ENCODE assay signal across 24 cellular contexts in the genomic region with DNA sequence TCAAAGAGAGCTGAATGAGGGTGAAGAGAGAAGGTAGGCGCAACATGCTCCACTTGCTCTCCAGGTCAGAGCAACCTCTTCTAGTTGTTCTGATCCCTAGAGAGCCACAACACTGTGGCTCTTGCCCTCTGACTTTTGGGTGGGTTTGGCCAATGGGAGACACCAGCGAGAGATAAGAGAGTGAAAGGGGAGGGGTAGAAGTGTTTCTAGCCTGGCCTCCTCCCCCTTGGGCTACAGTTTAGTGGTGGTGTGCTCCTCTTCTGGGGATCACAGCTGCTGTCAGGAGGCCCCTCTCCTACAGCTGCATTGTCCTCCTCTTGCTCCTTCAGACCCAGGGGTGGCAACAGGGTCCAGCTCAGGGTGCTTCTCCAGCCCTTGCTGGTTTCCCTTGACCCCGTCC.
"Had no signal": no experiment of that assay in that cellular context is flagged by ENCODE, and none has a peak within 500 bp of the region (broad histone marks: within the 10 kb centered on the region; RNA-seq: fewer than 3 reads in every experiment).

No MANE protein-coding gene starts in this region.

- H3K4me1 ChIP-seq: colonic mucosa, SJCRH30 had no signal

- DNase-seq: activated CD4-positive, alpha-beta memory T cell treated with anti-CD3 and anti-CD28 coated beads, Interleukin-2, amount 10 ng/mL, durations not matched to agents 7 days and 5 days; activated CD4-positive, alpha-beta T cell treated with anti-CD3 and anti-CD28 coated beads for 36 hours; activated CD4-positive, alpha-beta T cell treated with anti-CD3 and anti-CD28 coated beads, Interleukin-2, amount 50 U/mL, for 1 hour; activated gamma-delta T cell; activated naive CD4-positive, alpha-beta T cell treated with anti-CD3 and anti-CD28 coated beads for 36 hours; activated T-cell treated with anti-CD3 and anti-CD28 coated beads for 4 hours; activated T-cell treated with anti-CD3 and anti-CD28 coated beads, Interleukin-2, amount 50 U/mL, for 48 hours; brain microvascular endothelial cell; KG1; MV-4-11; NCI-H1417 treated with DMSO at 0.1 percent for 48 hours; NCI-H2227 treated with DMSO at 0.1 percent for 48 hours; NCI-H526 treated with DMSO at 0.1 percent for 48 hours; Right ventricle myocardium superior; RPMI8226; SK-N-SH; T-helper 1 cell; WERI-Rb-1 had no signal

- H3K9ac ChIP-seq: SK-N-SH had no signal

- H3K27me3 ChIP-seq: brain microvascular endothelial cell, cardiac muscle cell, colonic mucosa, MG63, SJCRH30 had no signal

- H3K9me2 ChIP-seq: SK-N-SH had no signal

- H3K4me2 ChIP-seq: SK-N-SH had no signal

- H3K36me3 ChIP-seq: brain microvascular endothelial cell, cardiac muscle cell, colonic mucosa, MG63, SJCRH30, WERI-Rb-1 had no signal

- ATAC-seq: activated CD4-positive, alpha-beta T cell treated with anti-CD3 and anti-CD28 coated beads for 36 hours; activated T-helper 17 cell treated with anti-CD3 and anti-CD28 coated beads, Interleukin-2, amount 50 U/mL, for 72 hours; Panc1 had no signal

- H3K9me3 ChIP-seq: colonic mucosa, MG63, SJCRH30, SK-N-SH had no signal

- H3K27ac ChIP-seq: brain microvascular endothelial cell, cardiac muscle cell, colonic mucosa, SJCRH30, WERI-Rb-1 had no signal

- H3K4me3 ChIP-seq: cardiac muscle cell, colonic mucosa, MG63, SJCRH30 had no signal
